1 cellular context compared by ENCODE assay signal in the genomic region with DNA sequence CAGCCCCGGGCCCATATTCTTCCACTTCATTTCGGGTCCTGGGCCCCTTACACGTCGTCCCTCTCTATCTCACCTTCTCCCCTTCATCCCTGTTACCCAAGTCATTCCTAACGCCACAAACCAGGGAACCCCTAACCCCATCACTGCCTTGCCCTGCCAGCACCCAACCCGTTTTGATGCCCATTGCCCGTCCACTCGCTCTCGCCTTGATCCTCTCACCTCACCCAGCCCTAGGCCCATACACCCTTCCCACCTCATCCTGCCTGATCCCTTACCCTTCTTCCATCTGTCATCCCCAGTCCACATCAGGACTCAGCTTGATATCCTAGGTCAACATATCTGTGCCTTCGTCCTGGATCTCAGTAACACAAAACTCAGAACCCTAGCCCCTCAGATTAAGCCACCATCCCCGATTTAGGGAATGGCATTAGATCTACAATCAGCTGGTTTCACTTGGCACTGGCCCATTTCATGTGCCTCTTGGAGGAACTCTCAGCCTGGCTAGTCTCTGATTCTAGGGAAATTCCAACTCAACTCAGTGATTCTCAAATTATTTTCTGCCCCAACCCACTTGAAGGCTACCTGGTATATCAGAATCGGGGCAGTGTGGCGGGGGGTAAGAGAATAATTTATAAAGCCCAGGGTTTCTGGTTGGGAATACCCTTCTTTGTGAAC.
TF ChIP-seq lines count a peak whose summit lies in the region.

No MANE protein-coding gene starts in this region.

TF ChIP-seq in IMR-90, 13 proteins besides CTCF, POLR2A, EP300 and RAD21 (continued from another document):
- TF ChIP-seq, protein P1, sequence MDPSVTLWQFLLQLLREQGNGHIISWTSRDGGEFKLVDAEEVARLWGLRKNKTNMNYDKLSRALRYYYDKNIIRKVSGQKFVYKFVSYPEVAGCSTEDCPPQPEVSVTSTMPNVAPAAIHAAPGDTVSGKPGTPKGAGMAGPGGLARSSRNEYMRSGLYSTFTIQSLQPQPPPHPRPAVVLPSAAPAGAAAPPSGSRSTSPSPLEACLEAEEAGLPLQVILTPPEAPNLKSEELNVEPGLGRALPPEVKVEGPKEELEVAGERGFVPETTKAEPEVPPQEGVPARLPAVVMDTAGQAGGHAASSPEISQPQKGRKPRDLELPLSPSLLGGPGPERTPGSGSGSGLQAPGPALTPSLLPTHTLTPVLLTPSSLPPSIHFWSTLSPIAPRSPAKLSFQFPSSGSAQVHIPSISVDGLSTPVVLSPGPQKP (IDR thresholded peaks at IDR 0.05; ENCODE audit: borderline replicate concordance, low read depth, low read length), result no peak
- no peak for TF ChIP-seq CHD1 (IDR thresholded peaks at IDR 0.05; ENCODE audit: low read depth, low read length)
TF ChIP-seq in IMR-90: peak in this region for 0.
